Comparison of ENCODE assay signal across 17 cellular contexts in the genomic region with DNA sequence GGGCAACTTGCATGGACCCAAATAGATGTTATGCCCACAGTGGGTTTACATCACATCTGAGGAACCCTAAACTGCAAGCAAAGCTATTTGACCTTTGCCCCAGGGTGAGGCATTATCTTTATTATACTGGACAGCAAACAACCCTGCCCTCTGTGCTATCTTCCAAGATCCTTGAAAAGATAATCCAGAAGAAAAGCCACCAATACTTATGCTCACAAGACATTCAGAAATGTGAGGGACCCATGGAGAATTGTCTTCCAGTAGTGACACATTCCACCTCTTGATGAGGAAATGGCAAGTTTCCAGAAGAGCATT. TPM values are rescaled to one million over a fixed set of nuclear protein-coding genes. Genes with fewer than 3 reads are reported as not detected.
A peak's percentile ranks its signal among the peaks of the same experiment; 100 is the strongest.
DNase-seq lines count a peak whose midpoint lies in the region; FAIRE-seq and TF ChIP-seq lines count a peak whose summit lies in the region.
"Had no signal": no experiment of that assay in that cellular context is flagged by ENCODE, and none has a peak within 500 bp of the region (broad histone marks: within the 10 kb centered on the region; RNA-seq: fewer than 3 reads in every experiment).

No MANE protein-coding gene starts in this region.

- H2AFZ ChIP-seq in keratinocyte (ENCODE audit: control insufficient read depth, low read length), result no peak overlapping the region
- H2AFZ ChIP-seq: GM23338 had no signal

- H3K27ac ChIP-seq in keratinocyte (ENCODE audit: control insufficient read depth, insufficient read depth, low read length), result peak overlapping the region; percentile 21
- H3K27ac ChIP-seq in small intestine (ENCODE audit: low read depth in 1 of 2, low read length in 1 of 2), result no peak overlapping the region
- H3K27ac ChIP-seq: C4-2B had no signal

- peak; percentile 17 for FAIRE-seq in GM12892 (lab: Jason Lieb, UNC)
- no peak for FAIRE-seq in keratinocyte (lab: Jason Lieb, UNC)
- no peak for FAIRE-seq in small intestine (lab: Jason Lieb, UNC)
- FAIRE-seq: A204.1, D721Med had no signal

- no peak for TF ChIP-seq POLR2A in GM12892 (IDR thresholded peaks at IDR 0.05; ENCODE audit: low read depth, low read length)

- no peak overlapping the region for H3K4me2 ChIP-seq in keratinocyte (ENCODE audit: control insufficient read depth, extremely low read depth, insufficient read depth, low read depth, low read length)
- H3K4me2 ChIP-seq: GM23338 had no signal

- peaks cover 23% of the 10 kb centered on the region for H3K9me3 Mint-ChIP-seq in chondrocyte (ENCODE audit: low read depth)

- H3K9me3 ChIP-seq in adipocyte (ENCODE audit: control insufficient read depth, low read length) (peaks cover 16% of the 10 kb centered on the region), keratinocyte (ENCODE audit: control insufficient read depth, low read depth, low read length) (peaks cover 2% of the 10 kb centered on the region), small intestine (ENCODE audit: control insufficient read depth, low read depth) (no peaks in the 10 kb centered on the region)
- H3K9me3 ChIP-seq: BE2C had no signal

- no peaks in the 10 kb centered on the region for H3K27me3 Mint-ChIP-seq in chondrocyte (ENCODE audit: low read depth)
- H3K27me3 Mint-ChIP-seq: CD4-positive, alpha-beta memory T cell had no signal

- H3K4me1 Mint-ChIP-seq in chondrocyte (ENCODE audit: low read depth), result no peaks in the 10 kb centered on the region
- H3K4me1 Mint-ChIP-seq: GM23338 had no signal

- no peaks in the 10 kb centered on the region for H3K9me1 ChIP-seq in keratinocyte (ENCODE audit: control insufficient read depth, extremely low read depth, insufficient read depth, low read length)

- H3K27ac Mint-ChIP-seq in chondrocyte (ENCODE audit: unreplicated experiment), result no peak overlapping the region
- H3K27ac Mint-ChIP-seq: CD4-positive, alpha-beta memory T cell; GM23338 had no signal

- no peaks in the 10 kb centered on the region for H3K79me2 ChIP-seq in keratinocyte (ENCODE audit: control insufficient read depth, insufficient read depth, low read length)

- H3K4me3 ChIP-seq in adipocyte (ENCODE audit: low read length) (peak overlapping the region; percentile 26), keratinocyte (ENCODE audit: control insufficient read depth in 2 of 3, extremely low read depth in 1 of 3, insufficient read depth in 2 of 3, low read depth in 1 of 3, low read length in 3 of 3) (no peak overlapping the region), small intestine (ENCODE audit: low read depth in 1 of 2, low read length in 2 of 2) (no peak overlapping the region)
- H3K4me3 ChIP-seq: GM23338 had no signal

- no peak for TF ChIP-seq CTCF in keratinocyte (optimal IDR thresholded peaks at IDR 0.05 in 1 of 3, IDR thresholded peaks at IDR 0.05 in 1 of 3, conservative IDR thresholded peaks at IDR 0.05 in 1 of 3; ENCODE audit: extremely low read depth in 1 of 3, insufficient read depth in 2 of 3, low read length in 3 of 3)
- no peak for TF ChIP-seq CTCF in chondrocyte (IDR thresholded peaks at IDR 0.05)

- H3K27me3 ChIP-seq in adipocyte (replicated peaks; ENCODE audit: control insufficient read depth, insufficient read depth, low read length) (no peaks in the 10 kb centered on the region), keratinocyte (ENCODE audit: control insufficient read depth, extremely low read depth, insufficient read depth, low read length) (no peaks in the 10 kb centered on the region), small intestine (ENCODE audit: control insufficient read depth in 2 of 2, insufficient read depth in 2 of 2, low read length in 2 of 2) (no peaks in the 10 kb centered on the region)
- H3K27me3 ChIP-seq: BE2C had no signal

- no peak overlapping the region for H3K4me3 Mint-ChIP-seq in chondrocyte (ENCODE audit: unreplicated experiment)
- H3K4me3 Mint-ChIP-seq: CD4-positive, alpha-beta memory T cell; GM23338 had no signal

- H3K4me1 ChIP-seq in adipocyte (ENCODE audit: control insufficient read depth, insufficient read depth, low read length) (peaks cover 4% of the 10 kb centered on the region), keratinocyte (ENCODE audit: control insufficient read depth, extremely low read depth, insufficient read depth, low read length) (peaks cover 12% of the 10 kb centered on the region), small intestine (ENCODE audit: control insufficient read depth in 2 of 2, insufficient read depth in 1 of 2, low read depth in 1 of 2, low read length in 1 of 2) (no peaks in the 10 kb centered on the region)
- H3K4me1 ChIP-seq: BE2C had no signal

- H3K36me3 ChIP-seq in adipocyte (ENCODE audit: control insufficient read depth, insufficient read depth, low read length, severe bottlenecking) (no peaks in the 10 kb centered on the region), keratinocyte (ENCODE audit: control insufficient read depth in 2 of 2, extremely low read depth in 1 of 2, insufficient read depth in 2 of 2, low read length in 2 of 2) (no peaks in the 10 kb centered on the region), small intestine (ENCODE audit: control insufficient read depth in 2 of 2, insufficient read depth in 2 of 2, low read length in 2 of 2) (no peaks in the 10 kb centered on the region)
- H3K36me3 ChIP-seq: BE2C had no signal

- H3K9ac ChIP-seq in adipocyte (ENCODE audit: low read length) (no peak overlapping the region), keratinocyte (ENCODE audit: control insufficient read depth, extremely low read depth, insufficient read depth, low read length) (no peak overlapping the region)

- H4K20me1 ChIP-seq in keratinocyte (ENCODE audit: control insufficient read depth, extremely low read depth, insufficient read depth, low read length), result no peaks in the 10 kb centered on the region

- H3K36me3 Mint-ChIP-seq in chondrocyte (ENCODE audit: low read depth), result peaks cover 3% of the 10 kb centered on the region

- dilution Hi-C loops in keratinocyte (cut with MboI; ENCODE audit: extremely low pct_ligation_motif_present, low sequenced_read_pairs), result no loop called here

- DNase-seq in GM12892 (ENCODE audit: insufficient read length) (no peak), adipocyte (ENCODE audit: low read depth) (no peak), keratinocyte (ENCODE audit: low read depth, low spot score) (no peak), small intestine (peak; percentile 8), chondrocyte (ENCODE audit: low spot score) (no peak), SIG-M5 treated with dmso at 0.1 percent for 504 hours (lab: John Stamatoyannopoulos, UW; ENCODE audit: unreplicated experiment) (no peak), NCI-H2196 treated with DMSO at 0.1 percent for 48 hours (lab: John Stamatoyannopoulos, UW; ENCODE audit: unreplicated experiment) (no peak)
- DNase-seq: BE2C; CD4-positive, alpha-beta memory T cell; DMS153; DND-41; GDM1; H7 had no signal

RNA-seq across cellular contexts. Expression of a gene that starts 53.0 kb away (rescaled TPM):
- polyA plus RNA-seq in GM12892 (2012; ENCODE audit: missing spikeins), result 283 TPM
- polyA plus RNA-seq in keratinocyte, result 107 to 202 TPM (median 125 TPM) in 3 replicates
- 40.2 TPM for polyA plus RNA-seq in keratinocyte (2011; ENCODE audit: low read depth)
- polyA plus RNA-seq in keratinocyte (2011; cell fraction: cytosol; rRNA removed), result 106 and 185 TPM in 2 replicates
- 67.0 and 74.2 TPM in 2 replicates for polyA plus RNA-seq in keratinocyte (2011; cell fraction: nucleus; rRNA removed)
- polyA plus RNA-seq in keratinocyte (2012; ENCODE audit: low replicate concordance), result 100 and 142 TPM in 2 replicates
- 13.4 to 56.9 TPM (median 38.3 TPM) in 3 replicates for polyA minus RNA-seq in keratinocyte
- 20.5 TPM for polyA minus RNA-seq in keratinocyte (2011; cell fraction: cytosol; rRNA and poly(A)+ RNA removed)
- 23.6 and 35.1 TPM in 2 replicates for polyA minus RNA-seq in keratinocyte (2011; cell fraction: nucleus; rRNA and poly(A)+ RNA removed)
- polyA plus RNA-seq in small intestine, result 100 to 1,000 TPM; 175 to 300 (median 241) TPM
- 76.1 to 90.5 TPM (median 80.5 TPM) in 3 replicates for total RNA-seq in chondrocyte
